ENCODE assay signal across 1 cellular context in genomic region chr12:56724989-56725722, GRCh38.
TF ChIP-seq lines count a peak whose summit lies in the region.

NACA (minus strand) TSS chr12:56725299; CDS start chr12:56724521, 778 bp downstream.

TF ChIP-seq in K562, 482 proteins besides CTCF, POLR2A, EP300 and RAD21 (continued from another document and continues in another):
- TF ChIP-seq, protein P1, sequence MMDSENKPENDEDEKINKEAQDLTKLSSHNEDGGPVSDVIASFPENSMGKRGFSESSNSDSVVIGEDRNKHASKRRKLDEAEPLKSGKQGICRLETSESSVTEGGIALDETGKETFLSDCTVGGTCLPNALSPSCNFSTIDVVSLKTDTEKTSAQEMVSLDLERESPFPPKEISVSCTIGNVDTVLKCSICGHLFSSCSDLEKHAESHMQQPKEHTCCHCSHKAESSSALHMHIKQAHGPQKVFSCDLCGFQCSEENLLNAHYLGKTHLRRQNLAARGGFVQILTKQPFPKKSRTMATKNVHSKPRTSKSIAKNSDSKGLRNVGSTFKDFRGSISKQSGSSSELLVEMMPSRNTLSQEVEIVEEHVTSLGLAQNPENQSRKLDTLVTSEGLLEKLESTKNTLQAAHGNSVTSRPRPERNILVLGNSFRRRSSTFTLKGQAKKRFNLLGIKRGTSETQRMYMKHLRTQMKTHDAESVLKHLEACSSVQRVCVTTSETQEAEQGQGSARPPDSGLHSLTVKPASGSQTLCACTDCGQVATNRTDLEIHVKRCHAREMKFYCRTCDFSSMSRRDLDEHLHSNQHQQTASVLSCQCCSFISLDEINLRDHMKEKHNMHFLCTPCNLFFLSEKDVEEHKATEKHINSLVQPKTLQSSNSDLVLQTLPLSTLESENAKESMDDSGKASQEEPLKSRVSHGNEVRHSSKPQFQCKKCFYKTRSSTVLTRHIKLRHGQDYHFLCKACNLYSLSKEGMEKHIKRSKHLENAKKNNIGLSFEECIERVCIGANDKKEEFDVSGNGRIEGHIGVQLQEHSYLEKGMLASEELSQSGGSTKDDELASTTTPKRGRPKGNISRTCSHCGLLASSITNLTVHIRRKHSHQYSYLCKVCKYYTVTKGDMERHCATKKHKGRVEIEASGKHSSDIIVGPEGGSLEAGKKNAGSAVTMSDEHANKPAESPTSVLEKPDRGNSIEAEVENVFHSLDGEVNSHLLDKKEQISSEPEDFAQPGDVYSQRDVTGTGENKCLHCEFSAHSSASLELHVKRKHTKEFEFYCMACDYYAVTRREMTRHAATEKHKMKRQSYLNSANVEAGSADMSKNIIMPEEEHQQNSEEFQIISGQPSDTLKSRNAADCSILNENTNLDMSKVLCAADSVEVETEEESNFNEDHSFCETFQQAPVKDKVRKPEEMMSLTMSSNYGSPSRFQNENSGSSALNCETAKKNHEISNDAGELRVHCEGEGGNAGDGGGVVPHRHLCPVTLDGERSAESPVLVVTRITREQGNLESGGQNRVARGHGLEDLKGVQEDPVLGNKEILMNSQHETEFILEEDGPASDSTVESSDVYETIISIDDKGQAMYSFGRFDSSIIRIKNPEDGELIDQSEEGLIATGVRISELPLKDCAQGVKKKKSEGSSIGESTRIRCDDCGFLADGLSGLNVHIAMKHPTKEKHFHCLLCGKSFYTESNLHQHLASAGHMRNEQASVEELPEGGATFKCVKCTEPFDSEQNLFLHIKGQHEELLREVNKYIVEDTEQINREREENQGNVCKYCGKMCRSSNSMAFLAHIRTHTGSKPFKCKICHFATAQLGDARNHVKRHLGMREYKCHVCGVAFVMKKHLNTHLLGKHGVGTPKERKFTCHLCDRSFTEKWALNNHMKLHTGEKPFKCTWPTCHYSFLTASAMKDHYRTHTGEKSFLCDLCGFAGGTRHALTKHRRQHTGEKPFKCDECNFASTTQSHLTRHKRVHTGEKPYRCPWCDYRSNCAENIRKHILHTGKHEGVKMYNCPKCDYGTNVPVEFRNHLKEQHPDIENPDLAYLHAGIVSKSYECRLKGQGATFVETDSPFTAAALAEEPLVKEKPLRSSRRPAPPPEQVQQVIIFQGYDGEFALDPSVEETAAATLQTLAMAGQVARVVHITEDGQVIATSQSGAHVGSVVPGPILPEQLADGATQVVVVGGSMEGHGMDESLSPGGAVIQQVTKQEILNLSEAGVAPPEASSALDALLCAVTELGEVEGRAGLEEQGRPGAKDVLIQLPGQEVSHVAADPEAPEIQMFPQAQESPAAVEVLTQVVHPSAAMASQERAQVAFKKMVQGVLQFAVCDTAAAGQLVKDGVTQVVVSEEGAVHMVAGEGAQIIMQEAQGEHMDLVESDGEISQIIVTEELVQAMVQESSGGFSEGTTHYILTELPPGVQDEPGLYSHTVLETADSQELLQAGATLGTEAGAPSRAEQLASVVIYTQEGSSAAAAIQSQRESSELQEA (IDR thresholded peaks at IDR 0.05; ENCODE audit: low read depth): no peak
- TF ChIP-seq SMAD1 (IDR thresholded peaks at IDR 0.05; ENCODE audit: low read depth, low read length, partially characterized antibody) (peak; percentile 89), PATZ1 (CRISPR knock-in tag; IDR thresholded peaks at IDR 0.05; ENCODE audit: borderline replicate concordance) (no peak), ATF7 (IDR thresholded peaks at IDR 0.05) (peak; percentile 90), ASH1L (IDR thresholded peaks at IDR 0.05; ENCODE audit: borderline replicate concordance, low read depth, partially characterized antibody) (peak; percentile 40), ZNF41 (CRISPR knock-in tag; conservative IDR thresholded peaks at IDR 0.05) (peak; percentile 75), CREB3 (tag; conservative IDR thresholded peaks at IDR 0.05; ENCODE audit: low read depth) (no peak), MTA3 (IDR thresholded peaks at IDR 0.05; ENCODE audit: borderline replicate concordance) (peak; percentile 88; the same call in 1 of the 2 replicates), U2AF1 (optimal IDR thresholded peaks at IDR 0.05; ENCODE audit: low read depth, low read length) (no peak), CBX3 (IDR thresholded peaks at IDR 0.05; ENCODE audit: borderline replicate concordance in 1 of 2, low read length in 2 of 2) (0 out of 3 replicates have a peak, but pooled peaks of 1 of the 2 experiments have one; percentile 12), ZNF717 (CRISPR knock-in tag; IDR thresholded peaks at IDR 0.05) (no peak), ZNF699 (CRISPR knock-in tag; IDR thresholded peaks at IDR 0.05; ENCODE audit: insufficient replicate concordance) (no peak), SMC3 (conservative IDR thresholded peaks at IDR 0.05; ENCODE audit: insufficient read depth, low read depth, low read length) (no peak), ZNF696 (CRISPR knock-in tag; conservative IDR thresholded peaks at IDR 0.05) (no peak), ZNF146 (CRISPR knock-in tag; IDR thresholded peaks at IDR 0.05; ENCODE audit: unreplicated experiment) (no peak), NCOA1 (IDR thresholded peaks at IDR 0.05; ENCODE audit: low read depth) (peak; percentile 41), PML (IDR thresholded peaks at IDR 0.05; ENCODE audit: low read length) (peak; percentile 88), ZNF79 (CRISPR knock-in tag; IDR thresholded peaks at IDR 0.05; ENCODE audit: low read depth) (no peak), ETV6 (IDR thresholded peaks at IDR 0.05; ENCODE audit: borderline replicate concordance in 1 of 2, low read depth in 2 of 2, low read length in 1 of 2) (no peak), ETV6 (CRISPR knock-in tag; IDR thresholded peaks at IDR 0.05; ENCODE audit: borderline replicate concordance) (no peak), RBM39 (optimal IDR thresholded peaks at IDR 0.05; ENCODE audit: low read depth, low read length) (no peak), MTA1 (IDR thresholded peaks at IDR 0.05; ENCODE audit: borderline replicate concordance) (peak; percentile 68; the same call in 1 of the 2 replicates), ZNF444 (CRISPR knock-in tag; IDR thresholded peaks at IDR 0.05) (no peak), CEBPB (tag; IDR thresholded peaks at IDR 0.05) (no peak), POLR3G (IDR thresholded peaks at IDR 0.05; ENCODE audit: extremely low read depth, insufficient read length, insufficient replicate concordance) (no peak), REST (CRISPR knock-in tag; IDR thresholded peaks at IDR 0.05; ENCODE audit: low read depth) (no peak), FOS (IDR thresholded peaks at IDR 0.05; ENCODE audit: extremely low read depth, insufficient read length) (no peak), DACH1 (IDR thresholded peaks at IDR 0.05; ENCODE audit: partially characterized antibody) (no peak)
- TF ChIP-seq, protein P2, sequence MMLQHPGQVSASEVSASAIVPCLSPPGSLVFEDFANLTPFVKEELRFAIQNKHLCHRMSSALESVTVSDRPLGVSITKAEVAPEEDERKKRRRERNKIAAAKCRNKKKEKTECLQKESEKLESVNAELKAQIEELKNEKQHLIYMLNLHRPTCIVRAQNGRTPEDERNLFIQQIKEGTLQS (IDR thresholded peaks at IDR 0.05): 0 out of 2 replicates have a peak, but pooled peaks have one; percentile 22
- TF ChIP-seq, protein P2 (CRISPR knock-in tag; conservative IDR thresholded peaks at IDR 0.05): peak; percentile 79; the same call in 1 of the 2 replicates
- TF ChIP-seq, protein P3, sequence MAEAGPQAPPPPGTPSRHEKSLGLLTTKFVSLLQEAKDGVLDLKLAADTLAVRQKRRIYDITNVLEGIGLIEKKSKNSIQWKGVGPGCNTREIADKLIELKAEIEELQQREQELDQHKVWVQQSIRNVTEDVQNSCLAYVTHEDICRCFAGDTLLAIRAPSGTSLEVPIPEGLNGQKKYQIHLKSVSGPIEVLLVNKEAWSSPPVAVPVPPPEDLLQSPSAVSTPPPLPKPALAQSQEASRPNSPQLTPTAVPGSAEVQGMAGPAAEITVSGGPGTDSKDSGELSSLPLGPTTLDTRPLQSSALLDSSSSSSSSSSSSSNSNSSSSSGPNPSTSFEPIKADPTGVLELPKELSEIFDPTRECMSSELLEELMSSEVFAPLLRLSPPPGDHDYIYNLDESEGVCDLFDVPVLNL (CRISPR knock-in tag; IDR thresholded peaks at IDR 0.05; ENCODE audit: low read depth): no peak
- TF ChIP-seq, protein P4, sequence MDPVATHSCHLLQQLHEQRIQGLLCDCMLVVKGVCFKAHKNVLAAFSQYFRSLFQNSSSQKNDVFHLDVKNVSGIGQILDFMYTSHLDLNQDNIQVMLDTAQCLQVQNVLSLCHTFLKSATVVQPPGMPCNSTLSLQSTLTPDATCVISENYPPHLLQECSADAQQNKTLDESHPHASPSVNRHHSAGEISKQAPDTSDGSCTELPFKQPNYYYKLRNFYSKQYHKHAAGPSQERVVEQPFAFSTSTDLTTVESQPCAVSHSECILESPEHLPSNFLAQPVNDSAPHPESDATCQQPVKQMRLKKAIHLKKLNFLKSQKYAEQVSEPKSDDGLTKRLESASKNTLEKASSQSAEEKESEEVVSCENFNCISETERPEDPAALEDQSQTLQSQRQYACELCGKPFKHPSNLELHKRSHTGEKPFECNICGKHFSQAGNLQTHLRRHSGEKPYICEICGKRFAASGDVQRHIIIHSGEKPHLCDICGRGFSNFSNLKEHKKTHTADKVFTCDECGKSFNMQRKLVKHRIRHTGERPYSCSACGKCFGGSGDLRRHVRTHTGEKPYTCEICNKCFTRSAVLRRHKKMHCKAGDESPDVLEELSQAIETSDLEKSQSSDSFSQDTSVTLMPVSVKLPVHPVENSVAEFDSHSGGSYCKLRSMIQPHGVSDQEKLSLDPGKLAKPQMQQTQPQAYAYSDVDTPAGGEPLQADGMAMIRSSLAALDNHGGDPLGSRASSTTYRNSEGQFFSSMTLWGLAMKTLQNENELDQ (CRISPR knock-in tag; IDR thresholded peaks at IDR 0.05; ENCODE audit: borderline replicate concordance): 0 out of 2 replicates have a peak, but pooled peaks have one; percentile 30
- TF ChIP-seq, protein P5, sequence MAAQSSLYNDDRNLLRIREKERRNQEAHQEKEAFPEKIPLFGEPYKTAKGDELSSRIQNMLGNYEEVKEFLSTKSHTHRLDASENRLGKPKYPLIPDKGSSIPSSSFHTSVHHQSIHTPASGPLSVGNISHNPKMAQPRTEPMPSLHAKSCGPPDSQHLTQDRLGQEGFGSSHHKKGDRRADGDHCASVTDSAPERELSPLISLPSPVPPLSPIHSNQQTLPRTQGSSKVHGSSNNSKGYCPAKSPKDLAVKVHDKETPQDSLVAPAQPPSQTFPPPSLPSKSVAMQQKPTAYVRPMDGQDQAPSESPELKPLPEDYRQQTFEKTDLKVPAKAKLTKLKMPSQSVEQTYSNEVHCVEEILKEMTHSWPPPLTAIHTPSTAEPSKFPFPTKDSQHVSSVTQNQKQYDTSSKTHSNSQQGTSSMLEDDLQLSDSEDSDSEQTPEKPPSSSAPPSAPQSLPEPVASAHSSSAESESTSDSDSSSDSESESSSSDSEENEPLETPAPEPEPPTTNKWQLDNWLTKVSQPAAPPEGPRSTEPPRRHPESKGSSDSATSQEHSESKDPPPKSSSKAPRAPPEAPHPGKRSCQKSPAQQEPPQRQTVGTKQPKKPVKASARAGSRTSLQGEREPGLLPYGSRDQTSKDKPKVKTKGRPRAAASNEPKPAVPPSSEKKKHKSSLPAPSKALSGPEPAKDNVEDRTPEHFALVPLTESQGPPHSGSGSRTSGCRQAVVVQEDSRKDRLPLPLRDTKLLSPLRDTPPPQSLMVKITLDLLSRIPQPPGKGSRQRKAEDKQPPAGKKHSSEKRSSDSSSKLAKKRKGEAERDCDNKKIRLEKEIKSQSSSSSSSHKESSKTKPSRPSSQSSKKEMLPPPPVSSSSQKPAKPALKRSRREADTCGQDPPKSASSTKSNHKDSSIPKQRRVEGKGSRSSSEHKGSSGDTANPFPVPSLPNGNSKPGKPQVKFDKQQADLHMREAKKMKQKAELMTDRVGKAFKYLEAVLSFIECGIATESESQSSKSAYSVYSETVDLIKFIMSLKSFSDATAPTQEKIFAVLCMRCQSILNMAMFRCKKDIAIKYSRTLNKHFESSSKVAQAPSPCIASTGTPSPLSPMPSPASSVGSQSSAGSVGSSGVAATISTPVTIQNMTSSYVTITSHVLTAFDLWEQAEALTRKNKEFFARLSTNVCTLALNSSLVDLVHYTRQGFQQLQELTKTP (IDR thresholded peaks at IDR 0.05; ENCODE audit: low read depth in 1 of 2, partially characterized antibody in 2 of 2): peak; percentile 19 to 93
